In the genomic region with DNA sequence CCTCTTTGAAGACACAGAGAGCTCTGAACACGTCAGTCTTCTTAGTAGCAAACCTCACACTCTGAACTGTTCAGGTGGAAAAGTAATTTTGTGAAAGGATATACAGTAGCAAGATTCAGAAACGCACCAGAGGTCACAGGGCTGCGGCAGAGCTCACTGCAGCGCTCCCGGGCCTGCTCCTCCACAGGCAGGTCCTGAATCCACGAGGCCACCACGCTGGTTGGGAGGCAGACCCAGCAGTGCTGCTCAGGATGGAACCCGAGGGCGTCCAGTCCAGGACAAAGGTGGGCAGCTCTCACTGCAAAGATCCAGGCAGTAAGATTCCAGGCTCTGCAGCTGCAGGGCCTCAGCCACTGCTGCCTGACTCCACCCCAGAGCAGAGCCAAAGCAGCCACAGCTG, we compare ENCODE assay signal across 27 cellular contexts.
"Had no signal": no experiment of that assay in that cellular context is flagged by ENCODE, and none has a peak within 500 bp of the region (broad histone marks: within the 10 kb centered on the region; RNA-seq: fewer than 3 reads in every experiment).

No MANE protein-coding gene starts in this region.

- H3K4me3 ChIP-seq: neural progenitor cell, psoas muscle, stomach, thoracic aorta, thyroid gland, tibial nerve, upper lobe of left lung, vagina had no signal

- H3K4me3 Mint-ChIP-seq: naive thymus-derived CD4-positive, alpha-beta T cell; natural killer cell treated with Interleukin-12 subunit alpha and Interleukin-12 subunit beta and Interleukin-15 and Interleukin-18, amount 100 ng/mL, for 72 hours; nephron progenitor cell; neural progenitor cell; stimulated activated memory B cell treated with anti-CD40 and anti-IgM and Interleukin-4, amounts not matched to agents 10 μg/mL and 1 μg/mL and 100 μg/mL, for 72 hours; stimulated activated naive CD8-positive, alpha-beta T cell treated with anti-CD3 and anti-CD28 coated beads, Interleukin-15, Interleukin-2, amounts not matched to agents 100 ng/mL and 50 ng/mL, for 24 hours had no signal

- H3K36me3 Mint-ChIP-seq: naive thymus-derived CD4-positive, alpha-beta T cell; natural killer cell treated with Interleukin-12 subunit alpha and Interleukin-12 subunit beta and Interleukin-15 and Interleukin-18, amount 100 ng/mL, for 72 hours; neural progenitor cell; stimulated activated memory B cell treated with anti-CD40 and anti-IgM and Interleukin-4, amounts not matched to agents 10 μg/mL and 1 μg/mL and 100 μg/mL, for 72 hours had no signal

- H3K9me3 ChIP-seq: neutrophil, psoas muscle, stomach, thoracic aorta, thyroid gland, tibial nerve, upper lobe of left lung, vagina had no signal

- DNase-seq: naive thymus-derived CD4-positive, alpha-beta T cell; nephron progenitor cell; nucleus accumbens; posterior cingulate gyrus; psoas muscle; right cardiac atrium; stimulated activated CD4-positive, alpha-beta T cell treated with anti-CD3 and anti-CD28 coated beads, Interleukin-12 subunit alpha, Interleukin-12 subunit beta, amount 100 ng/mL, for 4 hours; stimulated activated CD4-positive, alpha-beta T cell treated with anti-CD3 and anti-CD28 coated beads, Interleukin-1b, Interleukin-23, amount 100 ng/mL, for 48 hours; stimulated activated CD4-positive, alpha-beta T cell treated with anti-CD3 and anti-CD28 coated beads, Interleukin-4, amount 100 ng/mL, for 1 hour; stimulated activated CD4-positive, alpha-beta T cell treated with anti-CD3 and anti-CD28 coated beads, Interleukin-4, amount 100 ng/mL, for 4 hours; stimulated activated CD8-positive, alpha-beta memory T cell treated with anti-CD3 and anti-CD28 coated beads, Interleukin-4, amount 100 ng/mL, for 48 hours; stimulated activated naive CD4-positive, alpha-beta T cell treated with Interleukin-2 at 50 U/mL for 16 hours; stomach; thyroid gland; trophoblast cell; upper lobe of left lung had no signal

- H3K36me3 ChIP-seq: neural progenitor cell, neutrophil, stomach, thoracic aorta, thyroid gland, tibial nerve, upper lobe of left lung, vagina had no signal

- H3K9me3 Mint-ChIP-seq: natural killer cell treated with Interleukin-12 subunit alpha and Interleukin-12 subunit beta and Interleukin-15 and Interleukin-18, amount 100 ng/mL, for 72 hours; nephron progenitor cell; stimulated activated naive CD8-positive, alpha-beta T cell treated with anti-CD3 and anti-CD28 coated beads, Interleukin-15, Interleukin-2, amounts not matched to agents 100 ng/mL and 50 ng/mL, for 24 hours had no signal

- H3K4me1 ChIP-seq: neural progenitor cell, parathyroid adenoma, psoas muscle, thyroid gland, tibial nerve, vagina had no signal

- H3K27ac Mint-ChIP-seq: naive thymus-derived CD4-positive, alpha-beta T cell; natural killer cell treated with Interleukin-12 subunit alpha and Interleukin-12 subunit beta and Interleukin-15 and Interleukin-18, amount 100 ng/mL, for 72 hours; nephron progenitor cell; neural progenitor cell; progenitor cell of endocrine pancreas; stimulated activated memory B cell treated with anti-CD40 and anti-IgM and Interleukin-4, amounts not matched to agents 10 μg/mL and 1 μg/mL and 100 μg/mL, for 72 hours; stimulated activated naive CD8-positive, alpha-beta T cell treated with anti-CD3 and anti-CD28 coated beads, Interleukin-15, Interleukin-2, amounts not matched to agents 100 ng/mL and 50 ng/mL, for 24 hours had no signal

- H3K27ac ChIP-seq: neural progenitor cell, neutrophil, parathyroid adenoma, psoas muscle, stomach, thoracic aorta, thyroid gland, tibial nerve, upper lobe of left lung, vagina had no signal

- ATAC-seq: naive thymus-derived CD4-positive, alpha-beta T cell; natural killer cell treated with Interleukin-12 subunit alpha and Interleukin-12 subunit beta and Interleukin-15 and Interleukin-18, amount 100 ng/mL, for 72 hours; psoas muscle; right cardiac atrium; sciatic nerve; stimulated activated memory B cell treated with anti-CD40 and anti-IgM and Interleukin-4, amounts not matched to agents 10 μg/mL and 1 μg/mL and 100 μg/mL, for 72 hours had no signal

- H3K27me3 ChIP-seq: neural progenitor cell, thyroid gland, tibial nerve, upper lobe of left lung, vagina had no signal
